In genomic region chr4:40582413-40582812, GRCh38 we compare ENCODE assay signal across 25 cellular contexts. TPM values are rescaled to one million over a fixed set of nuclear protein-coding genes. Genes with fewer than 3 reads are reported as not detected.
DNase-seq lines count a peak whose midpoint lies in the region; ATAC-seq, FAIRE-seq and TF ChIP-seq lines count a peak whose summit lies in the region.
"Had no signal": no experiment of that assay in that cellular context is flagged by ENCODE, and none has a peak within 500 bp of the region (broad histone marks: within the 10 kb centered on the region; RNA-seq: fewer than 3 reads in every experiment).

No MANE protein-coding gene starts in this region.

- CTCF ChIA-PET in GM12878 (lab: Yijun Ruan, JAX), result no interaction called here

- H3K4me2 ChIP-seq in GM23338 (no peak overlapping the region), GM12878 (ENCODE audit: control insufficient read depth, insufficient read depth) (no peak overlapping the region), neural progenitor cell (no peak overlapping the region)
- H3K4me2 ChIP-seq: PC-9 had no signal

- H3K4me3 Mint-ChIP-seq in CD14-positive monocyte (no peak overlapping the region), GM23338 (no peak overlapping the region; the same call in 2 of the 3 replicates), neural progenitor cell (peak overlapping the region; percentile 1)
- H3K4me3 Mint-ChIP-seq: CD4-positive, CD25-positive, alpha-beta regulatory T cell had no signal

- intact Hi-C loops in CD14-positive monocyte (cut with micrococcal nuclease) (no loop called here), GM12878 (cut with micrococcal nuclease; ENCODE audit: unreplicated experiment) (no loop called here), ovary (cut with DNase I) (no loop called here)

- H3K36me3 Mint-ChIP-seq in CD14-positive monocyte, result peaks cover 42 to 55% of the 10 kb centered on the region in 2 donors
- H3K36me3 Mint-ChIP-seq in GM23338 (ENCODE audit: low read depth), result peaks cover 25% of the 10 kb centered on the region
- no peaks in the 10 kb centered on the region for H3K36me3 Mint-ChIP-seq in neural progenitor cell
- H3K36me3 Mint-ChIP-seq: CD4-positive, CD25-positive, alpha-beta regulatory T cell had no signal

- FAIRE-seq in GM12878 (lab: Jason Lieb, UNC), result no peak
- FAIRE-seq: GM12892, K562 had no signal

- ATAC-seq in GM23338 (no peak), GM12878 (no peak)
- ATAC-seq: Right ventricle myocardium inferior, SK-N-SH treated with all-trans-retinoic acid at 6 μM for 48 hours had no signal

- no peaks in the 10 kb centered on the region for H3K9me2 ChIP-seq in GM23338 (ENCODE audit: insufficient read depth)

- H3K4me1 Mint-ChIP-seq in CD14-positive monocyte, result peaks cover 58% of the 10 kb centered on the region
- H3K4me1 Mint-ChIP-seq in GM23338, result peaks cover 56% of the 10 kb centered on the region
- H3K4me1 Mint-ChIP-seq in neural progenitor cell, result peaks cover 4% of the 10 kb centered on the region

- SMC1A ChIA-PET in GM12878 (lab: Charles Lee; ENCODE audit: uncharacterized antibody, unreplicated experiment), result interaction anchor here (0.6 to 1.5 kb wide), 3 partner anchors 20 to 881 kb away, joined by 3 to 4 read pairs (median 3); no protein-coding TSS in a partner anchor

- peaks cover 31% of the 10 kb centered on the region for H3K4me1 ChIP-seq in GM23338 (ENCODE audit: insufficient read depth)
- peaks cover 12% of the 10 kb centered on the region for H3K4me1 ChIP-seq in GM12878 (ENCODE audit: control insufficient read depth, insufficient read depth, low read length)
- peaks cover 14% of the 10 kb centered on the region for H3K4me1 ChIP-seq in neural progenitor cell
- H3K4me1 ChIP-seq in ovary (ENCODE audit: insufficient read depth), result no peaks in the 10 kb centered on the region
- H3K4me1 ChIP-seq: SJCRH30 had no signal

- peaks cover 0 to 2% (median 0%) of the 10 kb centered on the region in 3 donors for H3K27me3 Mint-ChIP-seq in CD14-positive monocyte (ENCODE audit: low read depth in 3 of 3)
- peaks cover 4% of the 10 kb centered on the region for H3K27me3 Mint-ChIP-seq in GM23338 (ENCODE audit: insufficient read depth, low read depth, poor library complexity)
- peaks cover 2% of the 10 kb centered on the region for H3K27me3 Mint-ChIP-seq in neural progenitor cell (ENCODE audit: insufficient read depth, low read depth)

- 80% methylated on average over 6 of the region's 7 CpGs for WGBS in GM12878 (ENCODE audit: insufficient coverage, insufficient replicate concordance, low lambda C conversion rate, missing lambda C conversion rate)
- WGBS in ovary, 3 donors, result 82 to 94% (median 92%) methylated on average over 7 of the region's 7 CpGs

- H3K9me3 Mint-ChIP-seq in CD14-positive monocyte, result peaks cover 0 to 2% (median 0%) of the 10 kb centered on the region in 7 donors
- no peaks in the 10 kb centered on the region; the same call in 2 of the 3 replicates for H3K9me3 Mint-ChIP-seq in GM23338
- no peaks in the 10 kb centered on the region for H3K9me3 Mint-ChIP-seq in neural progenitor cell

- in situ Hi-C loops in GM12878 (cut with MboI), result no loop called here

- H3K36me3 ChIP-seq in GM23338 (ENCODE audit: insufficient read depth), result no peaks in the 10 kb centered on the region
- H3K36me3 ChIP-seq in GM12878 (ENCODE audit: control insufficient read depth in 2 of 2, insufficient read depth in 2 of 2, low read length in 1 of 2), result peaks cover 4% of the 10 kb centered on the region in 2 experiments; a peak in 3 of 4 replicates
- no peaks in the 10 kb centered on the region for H3K36me3 ChIP-seq in neural progenitor cell
- no peaks in the 10 kb centered on the region for H3K36me3 ChIP-seq in ovary
- H3K36me3 ChIP-seq: SJCRH30 had no signal

- H3K27ac Mint-ChIP-seq in CD14-positive monocyte, result peak overlapping the region; percentile 2 to 98 (median 64)
- H3K27ac Mint-ChIP-seq in GM23338, result peak overlapping the region; percentile 41; the same call in 1 of the 2 replicates
- H3K27ac Mint-ChIP-seq in neural progenitor cell, result peak overlapping the region; percentile 4

- TF ChIP-seq RAD21 in GM12878 (IDR thresholded peaks at IDR 0.05; ENCODE audit: insufficient read depth, low read depth, low read length), result no peak

- POLR2A ChIA-PET in GM12878 (lab: Charles Lee), result interaction anchor here (0.9 kb wide), 1 partner anchor 8 kb away, joined by 7 read pairs; no protein-coding TSS in a partner anchor

- H3K79me2 ChIP-seq in GM23338 (replicated peaks; ENCODE audit: insufficient read depth) (peaks cover 99% of the 10 kb centered on the region), GM12878 (ENCODE audit: control insufficient read depth, insufficient read depth, low read length) (peaks cover 63% of the 10 kb centered on the region), neural progenitor cell (ENCODE audit: low read depth) (no peaks in the 10 kb centered on the region)

- H3K27me3 ChIP-seq in GM23338 (ENCODE audit: insufficient read depth) (no peaks in the 10 kb centered on the region), GM12878 (replicated peaks in 1 of 2; ENCODE audit: control insufficient read depth in 2 of 2, insufficient read depth in 2 of 2, low read length in 1 of 2) (no peaks in the 10 kb centered on the region), neural progenitor cell (no peaks in the 10 kb centered on the region), ovary (no peaks in the 10 kb centered on the region)

- H3F3A ChIP-seq in GM23338 (replicated peaks; ENCODE audit: low read depth) (no peaks in the 10 kb centered on the region; the same call in 1 of the 2 replicates), neural progenitor cell (ENCODE audit: low read depth) (peaks cover 8% of the 10 kb centered on the region)

- H3K27ac ChIP-seq in GM23338 (ENCODE audit: low read depth) (0 out of 2 replicates have a peak overlapping the region, but pooled peaks have one; percentile 66), GM12878 (ENCODE audit: control insufficient read depth, insufficient read depth) (no peak overlapping the region), neural progenitor cell (no peak overlapping the region), ovary (no peak overlapping the region)
- H3K27ac ChIP-seq: PC-9, SJCRH30 had no signal

- TF ChIP-seq EP300 in GM12878 (IDR thresholded peaks at IDR 0.05; ENCODE audit: borderline replicate concordance in 1 of 2, control insufficient read depth in 1 of 2, low read depth in 2 of 2, low read length in 2 of 2), result no peak
- no peak for TF ChIP-seq EP300 in ovary (IDR thresholded peaks at IDR 0.05)

- H4K20me1 ChIP-seq in GM23338 (replicated peaks; ENCODE audit: insufficient read depth), result peaks cover 16% of the 10 kb centered on the region
- no peaks in the 10 kb centered on the region for H4K20me1 ChIP-seq in GM12878 (ENCODE audit: control insufficient read depth, insufficient read depth)
- no peaks in the 10 kb centered on the region for H4K20me1 ChIP-seq in neural progenitor cell (ENCODE audit: low read depth)

- TF ChIP-seq CTCF in CD14-positive monocyte (IDR thresholded peaks at IDR 0.05) (no peak), GM23338 (conservative IDR thresholded peaks at IDR 0.05; ENCODE audit: low read depth in 2 of 2) (no peak), GM12878 (IDR thresholded peaks at IDR 0.05 in 2 of 3, conservative IDR thresholded peaks at IDR 0.05 in 1 of 3; ENCODE audit: control insufficient read depth in 2 of 3, extremely low read depth in 1 of 3, insufficient read depth in 1 of 3, low read depth in 3 of 3, low read length in 3 of 3) (no peak), neural progenitor cell (IDR thresholded peaks at IDR 0.05) (no peak), ovary (IDR thresholded peaks at IDR 0.05) (no peak)

- RAD21 ChIA-PET in GM12878 (lab: Charles Lee; ENCODE audit: unreplicated experiment), result no interaction called here

- H3K9ac ChIP-seq in GM12878 (ENCODE audit: control insufficient read depth, insufficient read depth, low read length), result no peak overlapping the region
- no peak overlapping the region for H3K9ac ChIP-seq in neural progenitor cell

- H3K9me3 ChIP-seq in GM12878 (replicated peaks; ENCODE audit: control insufficient read depth, insufficient read depth, low read length) (no peaks in the 10 kb centered on the region), neural progenitor cell (ENCODE audit: low read depth) (no peaks in the 10 kb centered on the region), ovary (no peaks in the 10 kb centered on the region)
- H3K9me3 ChIP-seq: SJCRH30 had no signal

- TF ChIP-seq POLR2A in GM12878 (IDR thresholded peaks at IDR 0.05; ENCODE audit: low read depth, low read length), result no peak
- no peak for TF ChIP-seq POLR2A in ovary (IDR thresholded peaks at IDR 0.05)

- H2AFZ ChIP-seq in GM23338 (no peak overlapping the region), GM12878 (ENCODE audit: control insufficient read depth, low read depth, low read length) (no peak overlapping the region), neural progenitor cell (replicated peaks) (no peak overlapping the region)
- H2AFZ ChIP-seq: PC-9 had no signal

- BruUV-seq in GM12878 (replicated peaks; lab: Mats Ljungman, UMichigan), result TSS peak; percentile 8

- DNase-seq in CD14-positive monocyte (ENCODE audit: low spot score) (no peak), GM23338 (ENCODE audit: low spot score) (no peak), GM12878 (ENCODE audit: low read depth, low spot score) (no peak), neural progenitor cell (ENCODE audit: low spot score) (no peak), NCI-H2196 treated with DMSO at 0.1 percent for 48 hours (lab: John Stamatoyannopoulos, UW; ENCODE audit: unreplicated experiment) (no peak), D341Med (ENCODE audit: low spot score) (no peak), ovary (no peak)
- DNase-seq: CD4-positive, CD25-positive, alpha-beta regulatory T cell; EL; GDM1; H7; MV-4-11; NCI-H1105; NCI-H1436 treated with DMSO at 0.1 percent for 48 hours; NCI-H1930; NCI-H2107; NCI-H446; NCI-H524 treated with DMSO at 0.1 percent for 48 hours; NCI-H774; PC-9; SJCRH30 had no signal

- H3K4me3 ChIP-seq in GM23338 (no peak overlapping the region), GM12878 (no peak overlapping the region), neural progenitor cell (no peak overlapping the region), ovary (no peak overlapping the region)
- H3K4me3 ChIP-seq: K562, PC-9, SJCRH30 had no signal

RNA-seq across cellular contexts. Expression of gene RBM47, which starts 47.3 kb away (rescaled TPM):
- polyA plus RNA-seq in CD14-positive monocyte, result 10 to 100 TPM; 79.5 to 92.8 TPM
- 125 and 139 TPM in 2 replicates for total RNA-seq in GM23338 (2014; rRNA removed; shearing (Covaris generic))
- polyA plus RNA-seq in GM23338 (2016; fragmentation: Nextera tagmentation; extraction: Ambion mirVana), result 31.8 and 35.6 TPM in 2 replicates
- 158 and 160 TPM in 2 replicates for total RNA-seq in GM12878 (2013; cell fraction: nucleolus; rRNA removed)
- 40.6 and 43.1 TPM in 2 replicates for total RNA-seq in GM12878 (2014; rRNA removed)
- total RNA-seq in GM12878 (2014; rRNA removed; fragmentation: Illumina TruSeq; extraction: Trizol), result 23.7 and 24.4 TPM in 2 replicates
- total RNA-seq in GM12878 (2021), result 43.0 and 45.0 TPM in 2 replicates
- 12.4 TPM for polyA plus RNA-seq in GM12878 (2011; ENCODE audit: low read depth)
- polyA plus RNA-seq in GM12878 (2011; rRNA removed), result 21.8 and 23.6 TPM in 2 replicates
- polyA plus RNA-seq in GM12878 (2011; cell fraction: cytosol; rRNA removed), result 25.9 and 36.2 TPM in 2 replicates
- polyA plus RNA-seq in GM12878 (2011; cell fraction: nucleus; rRNA removed), result 29.5 and 41.9 TPM in 2 replicates
- polyA plus RNA-seq in GM12878 (2012), result 12.3 and 16.9 TPM in 2 replicates
- 16.9 and 18.1 TPM in 2 replicates for polyA plus RNA-seq in GM12878 (2014; fragmentation: Illumina TruSeq; extraction: Trizol)
- polyA plus RNA-seq in GM12878 (2014; fragmentation: Nextera tagmentation; extraction: Ambion mirVana), result 10 to 100 TPM in 1 of 2 experiments, 1 to 10 TPM in 1; 7.9 to 10.1 TPM
- polyA plus RNA-seq in GM12878 (2014; rRNA removed), result 33.6 and 37.1 TPM in 2 replicates
- polyA plus RNA-seq in GM12878 (2016; fragmentation: Nextera tagmentation; extraction: Ambion mirVana), result 10 to 100 TPM; 40.5 to 40.6 TPM
- polyA minus RNA-seq in GM12878 (2011; rRNA and poly(A)+ RNA removed), result 32.3 and 53.0 TPM in 2 replicates
- polyA minus RNA-seq in GM12878 (2011; cell fraction: cytosol; rRNA and poly(A)+ RNA removed), result 22.3 and 26.3 TPM in 2 replicates
- 31.8 and 53.8 TPM in 2 replicates for polyA minus RNA-seq in GM12878 (2011; cell fraction: nucleus; rRNA and poly(A)+ RNA removed)
- 2.9 and 6.1 TPM in 2 replicates for total RNA-seq in neural progenitor cell (ENCODE audit: low replicate concordance)
- total RNA-seq in ovary, result 10 to 100 TPM in 4 of 7 donors, 1 to 10 TPM in 3; 4.2 to 92.8 (median 14.3) TPM
- polyA plus RNA-seq in ovary, result 10 to 100 TPM in 1 of 2 donors, 1 to 10 TPM in 1; 2.7 to 10.3 TPM
- total RNA-seq: SJCRH30 had no signal

Comparison
In these comparisons a context has a peak if more than half of its experiments do, and no peak if none do; other contexts are left out.
1. H3K27ac Mint-ChIP-seq: peak in every context shown above with its lines; median percentile 64 in CD14-positive monocyte; 41 in GM23338; 4 in neural progenitor cell.